Comparison of ENCODE assay signal across 8 cellular contexts in genomic region chr13:71865858-71866172, GRCh38. TPM values are rescaled to one million over a fixed set of nuclear protein-coding genes. Genes with fewer than 3 reads are reported as not detected.
DNase-seq lines count a peak whose midpoint lies in the region; ATAC-seq, FAIRE-seq and TF ChIP-seq lines count a peak whose summit lies in the region.

No MANE protein-coding gene starts in this region.

- peak overlapping the region; percentile 75 for H3K27ac Mint-ChIP-seq in nephron progenitor cell

- TF ChIP-seq POLR2A in H54 (IDR thresholded peaks at IDR 0.05; ENCODE audit: low read depth, low read length) = no peak

- H3K36me3 Mint-ChIP-seq in nephron progenitor cell (ENCODE audit: low read depth) = no peaks in the 10 kb centered on the region

- H3K4me3 Mint-ChIP-seq in nephron progenitor cell = peak overlapping the region; percentile 96

- no peak for FAIRE-seq in H54 (lab: Jason Lieb, UNC)

- peaks cover 60% of the 10 kb centered on the region for H3K4me1 Mint-ChIP-seq in nephron progenitor cell

- H3K4me3 ChIP-seq in epithelial cell of proximal tubule (ENCODE audit: low read depth, low read length) = peak overlapping the region; percentile 53

- H3K27me3 Mint-ChIP-seq in nephron progenitor cell (ENCODE audit: low read depth, poor library complexity) = no peaks in the 10 kb centered on the region

- DNase-seq in NCI-H748 (lab: John Stamatoyannopoulos, UW; ENCODE audit: unreplicated experiment) (peak; percentile 67), epithelial cell of proximal tubule (ENCODE audit: low read depth) (no peak), nephron progenitor cell (no peak), T-helper 9 cell (no peak), H54 (ENCODE audit: insufficient read length, low spot score) (no peak)
- no peak for DNase-seq in central memory CD4-positive, alpha-beta T cell

- H3K9me3 Mint-ChIP-seq in nephron progenitor cell = no peaks in the 10 kb centered on the region

- TF ChIP-seq CTCF in epithelial cell of proximal tubule (conservative IDR thresholded peaks at IDR 0.05; ENCODE audit: low read depth, low read length) = no peak
- TF ChIP-seq CTCF in nephron progenitor cell (IDR thresholded peaks at IDR 0.05) = no peak

- ATAC-seq in GM18909 (IDR thresholded peaks at IDR 0.05; ENCODE audit: poor library complexity, unreplicated experiment) = peak; percentile 10
- no peak for ATAC-seq in HG03139 (IDR thresholded peaks at IDR 0.05; ENCODE audit: unreplicated experiment)

RNA-seq across cellular contexts. Expression of gene DACH1, which starts 1.2 kb away (rescaled TPM):
- total RNA-seq in epithelial cell of proximal tubule = 0.86 TPM in 1 of 2 replicates, not detected in the other
